ENCODE assay signal across 10 cellular contexts in genomic region chr6:35600659-35601125, GRCh38.
A peak's percentile ranks its signal among the peaks of the same experiment; 100 is the strongest.
DNase-seq lines count a peak whose midpoint lies in the region; ATAC-seq and TF ChIP-seq lines count a peak whose summit lies in the region.
"Had no signal": no experiment of that assay in that cellular context is flagged by ENCODE, and none has a peak within 500 bp of the region (broad histone marks: within the 10 kb centered on the region; RNA-seq: fewer than 3 reads in every experiment).

No MANE protein-coding gene starts in this region.

- POLR2A ChIA-PET in WTC11 (lab: Charles Lee) = no interaction called here

- 0 out of 2 replicates have a peak overlapping the region, but pooled peaks have one; percentile 30 for H3K27ac Mint-ChIP-seq in WTC11

- H3K9ac ChIP-seq in fibroblast of lung (ENCODE audit: insufficient read depth, low read length) = no peak overlapping the region
- no peak overlapping the region for H3K9ac ChIP-seq in rectal smooth muscle tissue (ENCODE audit: low read length)

- H3K4me1 Mint-ChIP-seq in WTC11 = peaks cover 28% of the 10 kb centered on the region

- H3K27ac ChIP-seq in fibroblast of lung (ENCODE audit: insufficient read depth, low read length) = peak overlapping the region; percentile 52
- H3K27ac ChIP-seq in rectal smooth muscle tissue (ENCODE audit: low read depth, low read length) = peak overlapping the region; percentile 95

- no peaks in the 10 kb centered on the region for H3K27me3 Mint-ChIP-seq in WTC11 (ENCODE audit: low read depth)

- no peaks in the 10 kb centered on the region for H3K9me3 ChIP-seq in fibroblast of lung (ENCODE audit: control insufficient read depth, insufficient read depth, low read depth, low read length)

- H3K36me3 Mint-ChIP-seq in WTC11 = 0 out of 2 replicates have a peak, but pooled peaks cover 4% of the 10 kb centered on the region

- H3K4me1 ChIP-seq in fibroblast of lung (ENCODE audit: control insufficient read depth, extremely low read depth, insufficient read depth, low read length) = peaks cover 20% of the 10 kb centered on the region
- peaks cover 33% of the 10 kb centered on the region for H3K4me1 ChIP-seq in rectal smooth muscle tissue (ENCODE audit: control insufficient read depth, insufficient read depth, low read length)

- CTCF ChIA-PET in WTC11 (lab: Charles Lee) = interaction anchor here (0.7 to 3.8 kb wide), 7 partner anchors 9 to 163 kb away, joined by 3 to 17 read pairs (median 11); partner anchors contain the start of gene ARMC12

- H3K79me2 ChIP-seq in fibroblast of lung (ENCODE audit: control insufficient read depth, insufficient read depth, low read length) = no peaks in the 10 kb centered on the region

- H3K4me3 ChIP-seq in fibroblast of lung (replicated peaks in 1 of 4; ENCODE audit: control extremely low read depth in 1 of 4, insufficient read depth in 1 of 4, low read depth in 3 of 4, low read length in 4 of 4) (peak overlapping the region in 2 of 4 experiments; percentile 4 to 18), rectal smooth muscle tissue (ENCODE audit: low read length) (no peak overlapping the region)

- no peak for ATAC-seq in WTC11
- ATAC-seq in GM18907 (IDR thresholded peaks at IDR 0.05; ENCODE audit: unreplicated experiment) = no peak

- H3K4me2 ChIP-seq in fibroblast of lung (ENCODE audit: extremely low read depth, insufficient read depth, low read length) = peak overlapping the region; percentile 39

- H3K4me3 Mint-ChIP-seq in WTC11 = no peak overlapping the region

- H3K27me3 ChIP-seq in fibroblast of lung (ENCODE audit: control insufficient read depth, insufficient read depth, low read length) (no peaks in the 10 kb centered on the region), rectal smooth muscle tissue (ENCODE audit: control insufficient read depth, insufficient read depth, low read length) (no peaks in the 10 kb centered on the region)

- 0 out of 2 replicates have a peak, but pooled peaks cover 3% of the 10 kb centered on the region for H3K9me3 Mint-ChIP-seq in WTC11

- peak; percentile 27 for DNase-seq in ELR (ENCODE audit: low read depth)
- no peak for DNase-seq in WTC11 (ENCODE audit: low spot score)
- no peak for DNase-seq in fibroblast of lung (ENCODE audit: low read depth in 2 of 2)
- DNase-seq in DMS79 (lab: John Stamatoyannopoulos, UW) = no peak
- no peak for DNase-seq in glomerular visceral epithelial cell (ENCODE audit: extremely low spot score)
- DNase-seq in NCI-H446 (lab: John Stamatoyannopoulos, UW) = no peak
- DNase-seq: aorta, KBM-7 had no signal

- no peaks in the 10 kb centered on the region for H4K20me1 ChIP-seq in fibroblast of lung (ENCODE audit: control insufficient read depth, extremely low read depth, insufficient read depth, low read length)

- H3K36me3 ChIP-seq in fibroblast of lung (ENCODE audit: control insufficient read depth, insufficient read depth, low read length) (no peaks in the 10 kb centered on the region), rectal smooth muscle tissue (ENCODE audit: control insufficient read depth, insufficient read depth, low read length) (peaks cover 5% of the 10 kb centered on the region)

- no peak overlapping the region for H2AFZ ChIP-seq in fibroblast of lung (ENCODE audit: low read length)

- TF ChIP-seq CTCF in WTC11 (IDR thresholded peaks at IDR 0.05) (no peak), fibroblast of lung (conservative IDR thresholded peaks at IDR 0.05 in 1 of 2, IDR thresholded peaks at IDR 0.05 in 1 of 2; ENCODE audit: low read depth in 1 of 2, low read length in 2 of 2) (no peak)

TF ChIP-seq in WTC11, 78 proteins besides CTCF, POLR2A, EP300 and RAD21 (continues in another document):
- TF ChIP-seq FOXP1 (CRISPR knock-in tag; IDR thresholded peaks at IDR 0.05; ENCODE audit: borderline replicate concordance) = no peak
- no peak for TF ChIP-seq GRHL2 (CRISPR knock-in tag; IDR thresholded peaks at IDR 0.05; ENCODE audit: insufficient replicate concordance, severe bottlenecking)
- no peak for TF ChIP-seq TEAD4 (CRISPR knock-in tag; IDR thresholded peaks at IDR 0.05)
- TF ChIP-seq, protein P1, sequence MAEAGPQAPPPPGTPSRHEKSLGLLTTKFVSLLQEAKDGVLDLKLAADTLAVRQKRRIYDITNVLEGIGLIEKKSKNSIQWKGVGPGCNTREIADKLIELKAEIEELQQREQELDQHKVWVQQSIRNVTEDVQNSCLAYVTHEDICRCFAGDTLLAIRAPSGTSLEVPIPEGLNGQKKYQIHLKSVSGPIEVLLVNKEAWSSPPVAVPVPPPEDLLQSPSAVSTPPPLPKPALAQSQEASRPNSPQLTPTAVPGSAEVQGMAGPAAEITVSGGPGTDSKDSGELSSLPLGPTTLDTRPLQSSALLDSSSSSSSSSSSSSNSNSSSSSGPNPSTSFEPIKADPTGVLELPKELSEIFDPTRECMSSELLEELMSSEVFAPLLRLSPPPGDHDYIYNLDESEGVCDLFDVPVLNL (CRISPR knock-in tag; IDR thresholded peaks at IDR 0.05; ENCODE audit: borderline replicate concordance, low read depth) = no peak
- TF ChIP-seq, protein P2, sequence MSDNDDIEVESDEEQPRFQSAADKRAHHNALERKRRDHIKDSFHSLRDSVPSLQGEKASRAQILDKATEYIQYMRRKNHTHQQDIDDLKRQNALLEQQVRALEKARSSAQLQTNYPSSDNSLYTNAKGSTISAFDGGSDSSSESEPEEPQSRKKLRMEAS (CRISPR knock-in tag; IDR thresholded peaks at IDR 0.05) = no peak
- TF ChIP-seq NFE2L1 (CRISPR knock-in tag; IDR thresholded peaks at IDR 0.05) = no peak
- TF ChIP-seq, protein P3, sequence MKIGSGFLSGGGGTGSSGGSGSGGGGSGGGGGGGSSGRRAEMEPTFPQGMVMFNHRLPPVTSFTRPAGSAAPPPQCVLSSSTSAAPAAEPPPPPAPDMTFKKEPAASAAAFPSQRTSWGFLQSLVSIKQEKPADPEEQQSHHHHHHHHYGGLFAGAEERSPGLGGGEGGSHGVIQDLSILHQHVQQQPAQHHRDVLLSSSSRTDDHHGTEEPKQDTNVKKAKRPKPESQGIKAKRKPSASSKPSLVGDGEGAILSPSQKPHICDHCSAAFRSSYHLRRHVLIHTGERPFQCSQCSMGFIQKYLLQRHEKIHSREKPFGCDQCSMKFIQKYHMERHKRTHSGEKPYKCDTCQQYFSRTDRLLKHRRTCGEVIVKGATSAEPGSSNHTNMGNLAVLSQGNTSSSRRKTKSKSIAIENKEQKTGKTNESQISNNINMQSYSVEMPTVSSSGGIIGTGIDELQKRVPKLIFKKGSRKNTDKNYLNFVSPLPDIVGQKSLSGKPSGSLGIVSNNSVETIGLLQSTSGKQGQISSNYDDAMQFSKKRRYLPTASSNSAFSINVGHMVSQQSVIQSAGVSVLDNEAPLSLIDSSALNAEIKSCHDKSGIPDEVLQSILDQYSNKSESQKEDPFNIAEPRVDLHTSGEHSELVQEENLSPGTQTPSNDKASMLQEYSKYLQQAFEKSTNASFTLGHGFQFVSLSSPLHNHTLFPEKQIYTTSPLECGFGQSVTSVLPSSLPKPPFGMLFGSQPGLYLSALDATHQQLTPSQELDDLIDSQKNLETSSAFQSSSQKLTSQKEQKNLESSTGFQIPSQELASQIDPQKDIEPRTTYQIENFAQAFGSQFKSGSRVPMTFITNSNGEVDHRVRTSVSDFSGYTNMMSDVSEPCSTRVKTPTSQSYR (CRISPR knock-in tag; IDR thresholded peaks at IDR 0.05) = no peak
- TF ChIP-seq JUN (CRISPR knock-in tag; IDR thresholded peaks at IDR 0.05) = no peak
- TF ChIP-seq MYBL2 (CRISPR knock-in tag; IDR thresholded peaks at IDR 0.05) = no peak
- TF ChIP-seq ZNF138 (CRISPR knock-in tag; conservative IDR thresholded peaks at IDR 0.05) = no peak
- no peak for TF ChIP-seq TEAD1 (CRISPR knock-in tag; IDR thresholded peaks at IDR 0.05)
- no peak for TF ChIP-seq MLX (CRISPR knock-in tag; IDR thresholded peaks at IDR 0.05)
- no peak for TF ChIP-seq ZNF121 (CRISPR knock-in tag; IDR thresholded peaks at IDR 0.05)
- TF ChIP-seq KAT7 (CRISPR knock-in tag; IDR thresholded peaks at IDR 0.05; ENCODE audit: borderline replicate concordance) = no peak
- TF ChIP-seq, protein P4, sequence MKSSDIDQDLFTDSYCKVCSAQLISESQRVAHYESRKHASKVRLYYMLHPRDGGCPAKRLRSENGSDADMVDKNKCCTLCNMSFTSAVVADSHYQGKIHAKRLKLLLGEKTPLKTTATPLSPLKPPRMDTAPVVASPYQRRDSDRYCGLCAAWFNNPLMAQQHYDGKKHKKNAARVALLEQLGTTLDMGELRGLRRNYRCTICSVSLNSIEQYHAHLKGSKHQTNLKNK (CRISPR knock-in tag; IDR thresholded peaks at IDR 0.05) = no peak
- TF ChIP-seq, protein P5, sequence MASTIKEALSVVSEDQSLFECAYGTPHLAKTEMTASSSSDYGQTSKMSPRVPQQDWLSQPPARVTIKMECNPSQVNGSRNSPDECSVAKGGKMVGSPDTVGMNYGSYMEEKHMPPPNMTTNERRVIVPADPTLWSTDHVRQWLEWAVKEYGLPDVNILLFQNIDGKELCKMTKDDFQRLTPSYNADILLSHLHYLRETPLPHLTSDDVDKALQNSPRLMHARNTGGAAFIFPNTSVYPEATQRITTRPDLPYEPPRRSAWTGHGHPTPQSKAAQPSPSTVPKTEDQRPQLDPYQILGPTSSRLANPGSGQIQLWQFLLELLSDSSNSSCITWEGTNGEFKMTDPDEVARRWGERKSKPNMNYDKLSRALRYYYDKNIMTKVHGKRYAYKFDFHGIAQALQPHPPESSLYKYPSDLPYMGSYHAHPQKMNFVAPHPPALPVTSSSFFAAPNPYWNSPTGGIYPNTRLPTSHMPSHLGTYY (CRISPR knock-in tag; IDR thresholded peaks at IDR 0.05) = no peak
